In genomic region chr18:65975536-65975935, GRCh38 we compare ENCODE assay signal across 24 cellular contexts.
A peak's percentile ranks its signal among the peaks of the same experiment; 100 is the strongest.
DNase-seq lines count a peak whose midpoint lies in the region; TF ChIP-seq lines count a peak whose summit lies in the region.
"Had no signal": no experiment of that assay in that cellular context is flagged by ENCODE, and none has a peak within 500 bp of the region (broad histone marks: within the 10 kb centered on the region; RNA-seq: fewer than 3 reads in every experiment).

No MANE protein-coding gene starts in this region.

- no peak overlapping the region for H3K27ac ChIP-seq in RWPE1
- H3K27ac ChIP-seq: C4-2B had no signal

- TF ChIP-seq CTCF in chondrocyte (IDR thresholded peaks at IDR 0.05) (no peak), nephron progenitor cell (IDR thresholded peaks at IDR 0.05) (no peak), RWPE1 (conservative IDR thresholded peaks at IDR 0.05; ENCODE audit: low read depth) (no peak)

- peaks cover 16% of the 10 kb centered on the region for H3K4me1 Mint-ChIP-seq in chondrocyte (ENCODE audit: low read depth)
- H3K4me1 Mint-ChIP-seq in nephron progenitor cell, result peaks cover 14% of the 10 kb centered on the region
- H3K4me1 Mint-ChIP-seq: B cell had no signal

- H3K36me3 Mint-ChIP-seq in chondrocyte (ENCODE audit: low read depth) (no peaks in the 10 kb centered on the region), nephron progenitor cell (ENCODE audit: low read depth) (peaks cover 5% of the 10 kb centered on the region)
- H3K36me3 Mint-ChIP-seq: CD8-positive, alpha-beta T cell had no signal

- POLR2A ChIA-PET in RWPE1 (lab: Yijun Ruan, JAX; ENCODE audit: low non-redundant PET), result no interaction called here

- H3K27me3 Mint-ChIP-seq in chondrocyte (ENCODE audit: low read depth), result no peaks in the 10 kb centered on the region
- peaks cover 6% of the 10 kb centered on the region for H3K27me3 Mint-ChIP-seq in nephron progenitor cell (ENCODE audit: low read depth, poor library complexity)
- H3K27me3 Mint-ChIP-seq: B cell had no signal

- DNase-seq in NCI-H1694 (lab: John Stamatoyannopoulos, UW) (peak; percentile 76), NCI-H446 (lab: John Stamatoyannopoulos, UW) (peak; percentile 12 to 42), chondrocyte (ENCODE audit: low spot score) (no peak), nephron progenitor cell (no peak), AG08396 (ENCODE audit: low spot score) (no peak), RWPE1 (ENCODE audit: low spot score) (no peak), NCI-H1417 treated with DMSO at 0.1 percent for 48 hours (lab: John Stamatoyannopoulos, UW) (no peak)
- DNase-seq: Caco-2; CD8-positive, alpha-beta T cell; DMS79; EL; GDM1; GOT3; HFFc6; Kasumi-1; MG63; NCI-H1417; NCI-H1930; NCI-H2107; NCI-H510A; NCI-H748 treated with DMSO at 0.1 percent for 48 hours; SHP77 had no signal

- H3K9me3 Mint-ChIP-seq in chondrocyte (ENCODE audit: low read depth) (no peaks in the 10 kb centered on the region), nephron progenitor cell (peaks cover 7% of the 10 kb centered on the region)

- H3K27ac Mint-ChIP-seq in chondrocyte (ENCODE audit: unreplicated experiment) (peak overlapping the region; percentile 46), nephron progenitor cell (peak overlapping the region; percentile 82)
- H3K27ac Mint-ChIP-seq: B cell; CD8-positive, alpha-beta T cell; HFFc6 had no signal

- H3K4me3 Mint-ChIP-seq in chondrocyte (ENCODE audit: unreplicated experiment) (no peak overlapping the region), nephron progenitor cell (no peak overlapping the region)
- H3K4me3 Mint-ChIP-seq: B cell; CD8-positive, alpha-beta T cell; HFFc6 had no signal

- CTCF ChIA-PET in RWPE1 (lab: Yijun Ruan, JAX), result no interaction called here

Comparison
In these comparisons a context has a peak if more than half of its experiments do, and no peak if none do; other contexts are left out.
1. DNase-seq: peak in NCI-H1694 (single experiment) and NCI-H446 (2 of 2); none in chondrocyte (single experiment), nephron progenitor cell (single experiment), AG08396 (single experiment), RWPE1 (single experiment) and NCI-H1417 treated with DMSO at 0.1 percent for 48 hours (single experiment).